Comparison of ENCODE assay signal across 8 cellular contexts in the genomic region with DNA sequence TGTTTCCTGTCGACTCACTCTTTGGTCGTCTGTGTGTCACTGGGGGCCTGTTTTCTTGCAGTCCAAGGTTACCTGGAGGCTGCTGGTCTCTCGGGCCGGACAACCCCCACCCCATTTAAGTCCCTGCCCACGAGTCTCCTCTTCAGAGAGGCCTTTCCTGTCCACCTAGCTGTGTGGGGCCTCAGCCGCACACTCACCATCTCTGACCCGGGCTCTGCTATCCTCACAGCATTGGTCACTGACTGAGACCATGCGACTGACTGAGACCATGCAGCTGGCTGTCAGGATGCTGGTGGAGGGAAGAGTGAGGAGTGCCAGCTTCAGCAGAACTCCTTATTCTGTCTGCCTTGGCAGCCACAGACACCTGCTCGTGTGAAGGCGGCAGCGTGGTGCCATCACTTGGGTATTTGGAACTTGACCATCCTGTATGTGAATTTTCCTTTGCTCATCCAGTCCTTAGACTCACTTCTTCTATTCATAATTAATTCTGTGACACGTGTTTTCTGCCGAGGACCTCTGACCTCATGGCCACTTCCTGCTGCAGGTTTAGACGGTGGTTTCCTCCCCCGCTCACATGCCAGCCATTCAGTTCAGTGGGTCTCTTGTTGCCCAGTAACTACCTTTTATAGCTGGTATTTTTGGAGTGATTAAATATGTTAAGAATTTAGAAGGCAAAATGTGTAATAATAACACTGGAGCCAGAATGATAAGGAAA. TPM values are rescaled to one million over a fixed set of nuclear protein-coding genes. Genes with fewer than 3 reads are reported as not detected.
DNase-seq lines count a peak whose midpoint lies in the region; ATAC-seq and TF ChIP-seq lines count a peak whose summit lies in the region.

No MANE protein-coding gene starts in this region.

- H3K4me1 Mint-ChIP-seq in glutamatergic neuron (ENCODE audit: low read depth, unreplicated experiment) = peaks cover 18% of the 10 kb centered on the region

- TF ChIP-seq CTCF in glutamatergic neuron (IDR thresholded peaks at IDR 0.05; ENCODE audit: partially characterized antibody, unreplicated experiment) = no peak
- TF ChIP-seq CTCF in thoracic aorta (IDR thresholded peaks at IDR 0.05) = no peak

- no peaks in the 10 kb centered on the region for H3K9me3 Mint-ChIP-seq in glutamatergic neuron (ENCODE audit: unreplicated experiment)

- peak overlapping the region; percentile 88 for H3K27ac Mint-ChIP-seq in glutamatergic neuron (ENCODE audit: unreplicated experiment)

- H3K27me3 Mint-ChIP-seq in glutamatergic neuron (ENCODE audit: unreplicated experiment) = peaks cover 2% of the 10 kb centered on the region

- H3K4me3 ChIP-seq in thoracic aorta = no peak overlapping the region

- no peaks in the 10 kb centered on the region for H3K36me3 ChIP-seq in thoracic aorta

- H3K27me3 ChIP-seq in thoracic aorta (replicated peaks; ENCODE audit: insufficient read depth) = no peaks in the 10 kb centered on the region

- peak overlapping the region; percentile 32 for H3K4me3 Mint-ChIP-seq in glutamatergic neuron (ENCODE audit: unreplicated experiment)

- peaks cover 18% of the 10 kb centered on the region for H3K36me3 Mint-ChIP-seq in glutamatergic neuron (ENCODE audit: unreplicated experiment)

- peak overlapping the region; percentile 70 to 82 for H3K27ac ChIP-seq in thoracic aorta

- H3K9me3 ChIP-seq in thoracic aorta = no peaks in the 10 kb centered on the region

- H3K4me1 ChIP-seq in thoracic aorta (ENCODE audit: control insufficient read depth in 1 of 2, low read depth in 2 of 2) = peaks cover 29 to 35% of the 10 kb centered on the region in 2 donors

- DNase-seq in activated gamma-delta T cell treated with Interleukin-2 at 50 U/mL for 16 hours (peak; percentile 17), activated gamma-delta T cell (lab: John Stamatoyannopoulos, UW) (no peak), glutamatergic neuron (no peak), thoracic aorta (ENCODE audit: low spot score) (no peak), NCI-H1092 treated with DMSO at 0.1 percent for 48 hours (lab: John Stamatoyannopoulos, UW) (no peak), SIG-M5 treated with dmso at 0.1 percent for 504 hours (lab: John Stamatoyannopoulos, UW; ENCODE audit: unreplicated experiment) (no peak)
- peak; percentile 38 for DNase-seq in activated CD4-positive, CD25-positive, alpha-beta regulatory T cell treated with anti-CD3 and anti-CD28 coated beads, Interleukin-2, amount 50 U/mL, for 72 hours

- peak; percentile 39 for ATAC-seq in thoracic aorta (ENCODE audit: insufficient number of reproducible peaks, low FRiP score, low read depth)
- ATAC-seq in HG03342 (IDR thresholded peaks at IDR 0.05; ENCODE audit: unreplicated experiment) = no peak

RNA-seq across cellular contexts. Expression of gene ASB1, which starts 47.5 kb away (rescaled TPM):
- total RNA-seq in glutamatergic neuron (ENCODE audit: unreplicated experiment) (36.1 TPM), thoracic aorta (10 to 100 TPM; 30.3 to 48.7 TPM)

RNA-seq across cellular contexts. Expression of gene TRAF3IP1, which starts 58.9 kb away (rescaled TPM):
- 10.3 TPM for total RNA-seq in glutamatergic neuron (ENCODE audit: unreplicated experiment)
- 10 to 100 TPM; 19.4 to 23.7 TPM for total RNA-seq in thoracic aorta

Comparison
In these comparisons a context has a peak if more than half of its experiments do, and no peak if none do; other contexts are left out.
1. DNase-seq: peak in activated gamma-delta T cell treated with Interleukin-2 at 50 U/mL for 16 hours (single experiment) and activated CD4-positive, CD25-positive, alpha-beta regulatory T cell treated with anti-CD3 and anti-CD28 coated beads, Interleukin-2, amount 50 U/mL, for 72 hours (single experiment); none in activated gamma-delta T cell (single experiment), glutamatergic neuron (single experiment), thoracic aorta (single experiment), NCI-H1092 treated with DMSO at 0.1 percent for 48 hours (single experiment) and SIG-M5 treated with dmso at 0.1 percent for 504 hours (single experiment).